Comparison of ENCODE assay signal across 1 cellular context in the genomic region with DNA sequence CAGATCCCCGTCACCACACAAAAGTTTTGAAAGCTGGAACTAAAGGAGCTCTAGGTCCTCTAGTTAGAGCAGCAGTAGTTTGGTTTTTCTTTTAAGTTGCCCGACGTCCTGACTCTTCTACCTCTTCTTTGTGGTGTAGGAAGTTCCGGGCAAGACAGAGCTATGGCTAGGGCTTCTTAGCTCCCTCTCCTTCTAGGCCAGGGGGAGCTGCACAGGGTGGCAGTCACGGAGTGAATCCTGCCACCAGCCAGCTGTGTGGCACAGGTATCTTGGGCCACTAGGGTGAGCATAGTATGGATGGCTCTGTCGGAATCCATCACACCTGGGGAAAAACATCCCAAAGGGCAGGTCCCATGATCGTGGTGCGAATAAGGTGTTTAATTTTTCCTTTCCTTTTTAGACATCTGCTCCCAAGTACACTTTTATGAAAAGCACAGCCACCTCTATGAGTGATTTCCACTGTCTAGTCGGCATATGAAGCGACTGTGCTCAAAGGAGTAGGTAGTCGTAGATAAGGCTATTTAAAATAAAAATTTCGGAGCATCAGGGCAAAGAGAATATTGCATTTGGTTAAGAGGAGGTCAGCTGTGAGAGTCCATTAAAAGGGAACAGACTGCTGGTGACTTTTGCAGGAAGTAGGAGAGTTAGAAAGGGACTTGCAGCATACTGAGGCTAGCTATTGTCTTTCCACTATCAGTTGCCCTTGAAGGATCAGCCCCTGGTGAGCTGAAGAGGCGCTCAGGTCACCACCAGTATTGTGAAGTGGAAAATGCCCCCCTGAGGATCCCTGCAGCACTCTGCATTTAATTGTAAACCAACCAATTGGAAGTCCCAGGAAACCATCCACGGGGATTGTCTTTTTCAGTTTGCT.
TF ChIP-seq lines count a peak whose summit lies in the region.

No MANE protein-coding gene starts in this region.

TF ChIP-seq in HepG2, 621 proteins besides CTCF, POLR2A, EP300 and RAD21 (continued from another document and continues in another):
- no peak for TF ChIP-seq MED13 (CRISPR knock-in tag; IDR thresholded peaks at IDR 0.05)
- TF ChIP-seq HNF1B (CRISPR knock-in tag; IDR thresholded peaks at IDR 0.05): peak; percentile 51; the same call in 1 of the 2 replicates
- TF ChIP-seq, protein P1, sequence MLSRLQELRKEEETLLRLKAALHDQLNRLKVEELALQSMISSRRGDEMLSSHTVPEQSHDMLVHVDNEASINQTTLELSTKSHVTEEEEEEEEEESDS (CRISPR knock-in tag; IDR thresholded peaks at IDR 0.05; ENCODE audit: borderline replicate concordance): no peak
- TF ChIP-seq ZNF501 (CRISPR knock-in tag; IDR thresholded peaks at IDR 0.05): peak; percentile 20; the same call in 1 of the 2 replicates
- TF ChIP-seq TCF12 (IDR thresholded peaks at IDR 0.05): no peak
- no peak for TF ChIP-seq TCF12 (CRISPR knock-in tag; IDR thresholded peaks at IDR 0.05)
- TF ChIP-seq SIN3A (IDR thresholded peaks at IDR 0.05; ENCODE audit: borderline replicate concordance, low read depth, low read length): no peak
- TF ChIP-seq, protein P2, sequence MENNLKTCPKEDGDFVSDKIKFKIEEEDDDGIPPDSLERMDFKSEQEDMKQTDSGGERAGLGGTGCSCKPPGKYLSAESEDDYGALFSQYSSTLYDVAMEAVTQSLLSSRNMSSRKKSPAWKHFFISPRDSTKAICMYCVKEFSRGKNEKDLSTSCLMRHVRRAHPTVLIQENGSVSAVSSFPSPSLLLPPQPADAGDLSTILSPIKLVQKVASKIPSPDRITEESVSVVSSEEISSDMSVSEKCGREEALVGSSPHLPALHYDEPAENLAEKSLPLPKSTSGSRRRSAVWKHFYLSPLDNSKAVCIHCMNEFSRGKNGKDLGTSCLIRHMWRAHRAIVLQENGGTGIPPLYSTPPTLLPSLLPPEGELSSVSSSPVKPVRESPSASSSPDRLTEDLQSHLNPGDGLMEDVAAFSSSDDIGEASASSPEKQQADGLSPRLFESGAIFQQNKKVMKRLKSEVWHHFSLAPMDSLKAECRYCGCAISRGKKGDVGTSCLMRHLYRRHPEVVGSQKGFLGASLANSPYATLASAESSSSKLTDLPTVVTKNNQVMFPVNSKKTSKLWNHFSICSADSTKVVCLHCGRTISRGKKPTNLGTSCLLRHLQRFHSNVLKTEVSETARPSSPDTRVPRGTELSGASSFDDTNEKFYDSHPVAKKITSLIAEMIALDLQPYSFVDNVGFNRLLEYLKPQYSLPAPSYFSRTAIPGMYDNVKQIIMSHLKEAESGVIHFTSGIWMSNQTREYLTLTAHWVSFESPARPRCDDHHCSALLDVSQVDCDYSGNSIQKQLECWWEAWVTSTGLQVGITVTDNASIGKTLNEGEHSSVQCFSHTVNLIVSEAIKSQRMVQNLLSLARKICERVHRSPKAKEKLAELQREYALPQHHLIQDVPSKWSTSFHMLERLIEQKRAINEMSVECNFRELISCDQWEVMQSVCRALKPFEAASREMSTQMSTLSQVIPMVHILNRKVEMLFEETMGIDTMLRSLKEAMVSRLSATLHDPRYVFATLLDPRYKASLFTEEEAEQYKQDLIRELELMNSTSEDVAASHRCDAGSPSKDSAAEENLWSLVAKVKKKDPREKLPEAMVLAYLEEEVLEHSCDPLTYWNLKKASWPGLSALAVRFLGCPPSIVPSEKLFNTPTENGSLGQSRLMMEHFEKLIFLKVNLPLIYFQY (CRISPR knock-in tag; IDR thresholded peaks at IDR 0.05; ENCODE audit: borderline replicate concordance): no peak
- no peak for TF ChIP-seq ZNF264 (CRISPR knock-in tag; IDR thresholded peaks at IDR 0.05)
- TF ChIP-seq NR2F1 (CRISPR knock-in tag; IDR thresholded peaks at IDR 0.05): no peak
- TF ChIP-seq, protein P3, sequence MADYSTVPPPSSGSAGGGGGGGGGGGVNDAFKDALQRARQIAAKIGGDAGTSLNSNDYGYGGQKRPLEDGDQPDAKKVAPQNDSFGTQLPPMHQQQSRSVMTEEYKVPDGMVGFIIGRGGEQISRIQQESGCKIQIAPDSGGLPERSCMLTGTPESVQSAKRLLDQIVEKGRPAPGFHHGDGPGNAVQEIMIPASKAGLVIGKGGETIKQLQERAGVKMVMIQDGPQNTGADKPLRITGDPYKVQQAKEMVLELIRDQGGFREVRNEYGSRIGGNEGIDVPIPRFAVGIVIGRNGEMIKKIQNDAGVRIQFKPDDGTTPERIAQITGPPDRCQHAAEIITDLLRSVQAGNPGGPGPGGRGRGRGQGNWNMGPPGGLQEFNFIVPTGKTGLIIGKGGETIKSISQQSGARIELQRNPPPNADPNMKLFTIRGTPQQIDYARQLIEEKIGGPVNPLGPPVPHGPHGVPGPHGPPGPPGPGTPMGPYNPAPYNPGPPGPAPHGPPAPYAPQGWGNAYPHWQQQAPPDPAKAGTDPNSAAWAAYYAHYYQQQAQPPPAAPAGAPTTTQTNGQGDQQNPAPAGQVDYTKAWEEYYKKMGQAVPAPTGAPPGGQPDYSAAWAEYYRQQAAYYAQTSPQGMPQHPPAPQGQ (CRISPR knock-in tag; IDR thresholded peaks at IDR 0.05; ENCODE audit: borderline replicate concordance): 0 out of 2 replicates have a peak, but pooled peaks have one; percentile 43
- no peak for TF ChIP-seq NONO (IDR thresholded peaks at IDR 0.05)
- TF ChIP-seq NONO (CRISPR knock-in tag; conservative IDR thresholded peaks at IDR 0.05): no peak
- no peak for TF ChIP-seq CC2D1A (CRISPR knock-in tag; IDR thresholded peaks at IDR 0.05)
- no peak for TF ChIP-seq ZNF10 (CRISPR knock-in tag; IDR thresholded peaks at IDR 0.05; ENCODE audit: borderline replicate concordance, low read depth)
- TF ChIP-seq FLYWCH1 (CRISPR knock-in tag; IDR thresholded peaks at IDR 0.05): no peak
- peak; percentile 20; the same call in 1 of the 2 replicates for TF ChIP-seq TBX2 (CRISPR knock-in tag; IDR thresholded peaks at IDR 0.05; ENCODE audit: borderline replicate concordance)
- TF ChIP-seq, protein P4, sequence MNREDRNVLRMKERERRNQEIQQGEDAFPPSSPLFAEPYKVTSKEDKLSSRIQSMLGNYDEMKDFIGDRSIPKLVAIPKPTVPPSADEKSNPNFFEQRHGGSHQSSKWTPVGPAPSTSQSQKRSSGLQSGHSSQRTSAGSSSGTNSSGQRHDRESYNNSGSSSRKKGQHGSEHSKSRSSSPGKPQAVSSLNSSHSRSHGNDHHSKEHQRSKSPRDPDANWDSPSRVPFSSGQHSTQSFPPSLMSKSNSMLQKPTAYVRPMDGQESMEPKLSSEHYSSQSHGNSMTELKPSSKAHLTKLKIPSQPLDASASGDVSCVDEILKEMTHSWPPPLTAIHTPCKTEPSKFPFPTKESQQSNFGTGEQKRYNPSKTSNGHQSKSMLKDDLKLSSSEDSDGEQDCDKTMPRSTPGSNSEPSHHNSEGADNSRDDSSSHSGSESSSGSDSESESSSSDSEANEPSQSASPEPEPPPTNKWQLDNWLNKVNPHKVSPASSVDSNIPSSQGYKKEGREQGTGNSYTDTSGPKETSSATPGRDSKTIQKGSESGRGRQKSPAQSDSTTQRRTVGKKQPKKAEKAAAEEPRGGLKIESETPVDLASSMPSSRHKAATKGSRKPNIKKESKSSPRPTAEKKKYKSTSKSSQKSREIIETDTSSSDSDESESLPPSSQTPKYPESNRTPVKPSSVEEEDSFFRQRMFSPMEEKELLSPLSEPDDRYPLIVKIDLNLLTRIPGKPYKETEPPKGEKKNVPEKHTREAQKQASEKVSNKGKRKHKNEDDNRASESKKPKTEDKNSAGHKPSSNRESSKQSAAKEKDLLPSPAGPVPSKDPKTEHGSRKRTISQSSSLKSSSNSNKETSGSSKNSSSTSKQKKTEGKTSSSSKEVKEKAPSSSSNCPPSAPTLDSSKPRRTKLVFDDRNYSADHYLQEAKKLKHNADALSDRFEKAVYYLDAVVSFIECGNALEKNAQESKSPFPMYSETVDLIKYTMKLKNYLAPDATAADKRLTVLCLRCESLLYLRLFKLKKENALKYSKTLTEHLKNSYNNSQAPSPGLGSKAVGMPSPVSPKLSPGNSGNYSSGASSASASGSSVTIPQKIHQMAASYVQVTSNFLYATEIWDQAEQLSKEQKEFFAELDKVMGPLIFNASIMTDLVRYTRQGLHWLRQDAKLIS (CRISPR knock-in tag; IDR thresholded peaks at IDR 0.05): no peak
- no peak for TF ChIP-seq DPF2 (CRISPR knock-in tag; IDR thresholded peaks at IDR 0.05; ENCODE audit: borderline replicate concordance, low read depth)
- peak; percentile 57; the same call in 1 of the 2 replicates for TF ChIP-seq ZNF124 (CRISPR knock-in tag; IDR thresholded peaks at IDR 0.05)
- TF ChIP-seq, protein P5, sequence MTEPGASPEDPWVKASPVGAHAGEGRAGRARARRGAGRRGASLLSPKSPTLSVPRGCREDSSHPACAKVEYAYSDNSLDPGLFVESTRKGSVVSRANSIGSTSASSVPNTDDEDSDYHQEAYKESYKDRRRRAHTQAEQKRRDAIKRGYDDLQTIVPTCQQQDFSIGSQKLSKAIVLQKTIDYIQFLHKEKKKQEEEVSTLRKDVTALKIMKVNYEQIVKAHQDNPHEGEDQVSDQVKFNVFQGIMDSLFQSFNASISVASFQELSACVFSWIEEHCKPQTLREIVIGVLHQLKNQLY (CRISPR knock-in tag; IDR thresholded peaks at IDR 0.05): no peak
- no peak for TF ChIP-seq KDM2A (CRISPR knock-in tag; IDR thresholded peaks at IDR 0.05; ENCODE audit: borderline replicate concordance, low read depth)
- TF ChIP-seq, protein P6, sequence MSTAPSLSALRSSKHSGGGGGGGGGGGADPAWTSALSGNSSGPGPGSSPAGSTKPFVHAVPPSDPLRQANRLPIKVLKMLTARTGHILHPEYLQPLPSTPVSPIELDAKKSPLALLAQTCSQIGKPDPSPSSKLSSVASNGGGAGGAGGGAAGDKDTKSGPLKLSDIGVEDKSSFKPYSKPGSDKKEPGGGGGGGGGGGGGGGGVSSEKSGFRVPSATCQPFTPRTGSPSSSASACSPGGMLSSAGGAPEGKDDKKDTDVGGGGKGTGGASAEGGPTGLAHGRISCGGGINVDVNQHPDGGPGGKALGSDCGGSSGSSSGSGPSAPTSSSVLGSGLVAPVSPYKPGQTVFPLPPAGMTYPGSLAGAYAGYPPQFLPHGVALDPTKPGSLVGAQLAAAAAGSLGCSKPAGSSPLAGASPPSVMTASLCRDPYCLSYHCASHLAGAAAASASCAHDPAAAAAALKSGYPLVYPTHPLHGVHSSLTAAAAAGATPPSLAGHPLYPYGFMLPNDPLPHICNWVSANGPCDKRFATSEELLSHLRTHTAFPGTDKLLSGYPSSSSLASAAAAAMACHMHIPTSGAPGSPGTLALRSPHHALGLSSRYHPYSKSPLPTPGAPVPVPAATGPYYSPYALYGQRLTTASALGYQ (CRISPR knock-in tag; IDR thresholded peaks at IDR 0.05): no peak
- TF ChIP-seq MTF1 (CRISPR knock-in tag; IDR thresholded peaks at IDR 0.05): no peak
- no peak for TF ChIP-seq CREB3 (CRISPR knock-in tag; IDR thresholded peaks at IDR 0.05)
- TF ChIP-seq, protein P7, sequence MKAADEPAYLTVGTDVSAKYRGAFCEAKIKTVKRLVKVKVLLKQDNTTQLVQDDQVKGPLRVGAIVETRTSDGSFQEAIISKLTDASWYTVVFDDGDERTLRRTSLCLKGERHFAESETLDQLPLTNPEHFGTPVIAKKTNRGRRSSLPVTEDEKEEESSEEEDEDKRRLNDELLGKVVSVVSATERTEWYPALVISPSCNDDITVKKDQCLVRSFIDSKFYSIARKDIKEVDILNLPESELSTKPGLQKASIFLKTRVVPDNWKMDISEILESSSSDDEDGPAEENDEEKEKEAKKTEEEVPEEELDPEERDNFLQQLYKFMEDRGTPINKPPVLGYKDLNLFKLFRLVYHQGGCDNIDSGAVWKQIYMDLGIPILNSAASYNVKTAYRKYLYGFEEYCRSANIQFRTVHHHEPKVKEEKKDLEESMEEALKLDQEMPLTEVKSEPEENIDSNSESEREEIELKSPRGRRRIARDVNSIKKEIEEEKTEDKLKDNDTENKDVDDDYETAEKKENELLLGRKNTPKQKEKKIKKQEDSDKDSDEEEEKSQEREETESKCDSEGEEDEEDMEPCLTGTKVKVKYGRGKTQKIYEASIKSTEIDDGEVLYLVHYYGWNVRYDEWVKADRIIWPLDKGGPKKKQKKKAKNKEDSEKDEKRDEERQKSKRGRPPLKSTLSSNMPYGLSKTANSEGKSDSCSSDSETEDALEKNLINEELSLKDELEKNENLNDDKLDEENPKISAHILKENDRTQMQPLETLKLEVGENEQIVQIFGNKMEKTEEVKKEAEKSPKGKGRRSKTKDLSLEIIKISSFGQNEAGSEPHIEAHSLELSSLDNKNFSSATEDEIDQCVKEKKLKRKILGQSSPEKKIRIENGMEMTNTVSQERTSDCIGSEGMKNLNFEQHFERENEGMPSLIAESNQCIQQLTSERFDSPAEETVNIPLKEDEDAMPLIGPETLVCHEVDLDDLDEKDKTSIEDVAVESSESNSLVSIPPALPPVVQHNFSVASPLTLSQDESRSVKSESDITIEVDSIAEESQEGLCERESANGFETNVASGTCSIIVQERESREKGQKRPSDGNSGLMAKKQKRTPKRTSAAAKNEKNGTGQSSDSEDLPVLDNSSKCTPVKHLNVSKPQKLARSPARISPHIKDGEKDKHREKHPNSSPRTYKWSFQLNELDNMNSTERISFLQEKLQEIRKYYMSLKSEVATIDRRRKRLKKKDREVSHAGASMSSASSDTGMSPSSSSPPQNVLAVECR (CRISPR knock-in tag; IDR thresholded peaks at IDR 0.05; ENCODE audit: borderline replicate concordance): no peak; the same call in 1 of the 2 replicates
- no peak for TF ChIP-seq RBFOX2 (IDR thresholded peaks at IDR 0.05; ENCODE audit: low read depth, low read length)
- no peak for TF ChIP-seq ZNF7 (CRISPR knock-in tag; IDR thresholded peaks at IDR 0.05)
- TF ChIP-seq, protein P8, sequence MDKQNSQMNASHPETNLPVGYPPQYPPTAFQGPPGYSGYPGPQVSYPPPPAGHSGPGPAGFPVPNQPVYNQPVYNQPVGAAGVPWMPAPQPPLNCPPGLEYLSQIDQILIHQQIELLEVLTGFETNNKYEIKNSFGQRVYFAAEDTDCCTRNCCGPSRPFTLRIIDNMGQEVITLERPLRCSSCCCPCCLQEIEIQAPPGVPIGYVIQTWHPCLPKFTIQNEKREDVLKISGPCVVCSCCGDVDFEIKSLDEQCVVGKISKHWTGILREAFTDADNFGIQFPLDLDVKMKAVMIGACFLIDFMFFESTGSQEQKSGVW (CRISPR knock-in tag; IDR thresholded peaks at IDR 0.05; ENCODE audit: borderline replicate concordance): no peak
- TF ChIP-seq ZBTB8A (CRISPR knock-in tag; IDR thresholded peaks at IDR 0.05; ENCODE audit: borderline replicate concordance, low read depth): no peak
- no peak for TF ChIP-seq POLR2AphosphoS2 (IDR thresholded peaks at IDR 0.05; ENCODE audit: low read depth, low read length)
- no peak for TF ChIP-seq HES4 (CRISPR knock-in tag; IDR thresholded peaks at IDR 0.05; ENCODE audit: borderline replicate concordance)
